Comparison of ENCODE assay signal across 27 cellular contexts in genomic region chr6:14966902-14967711, GRCh38.
A peak's percentile ranks its signal among the peaks of the same experiment; 100 is the strongest.
DNase-seq lines count a peak whose midpoint lies in the region; ATAC-seq, FAIRE-seq and TF ChIP-seq lines count a peak whose summit lies in the region.
"Had no signal": no experiment of that assay in that cellular context is flagged by ENCODE, and none has a peak within 500 bp of the region (broad histone marks: within the 10 kb centered on the region; RNA-seq: fewer than 3 reads in every experiment).

No MANE protein-coding gene starts in this region.

- FAIRE-seq in GM12892 (lab: Jason Lieb, UNC) = no peak

- no peaks in the 10 kb centered on the region for H3K27me3 Mint-ChIP-seq in activated T-cell treated with anti-CD3 and anti-CD28 coated beads, Interleukin-2, amount 50 U/mL, for 4 hours (ENCODE audit: low read depth)
- H3K27me3 Mint-ChIP-seq: activated CD4-positive, alpha-beta T cell treated with anti-CD3 and anti-CD28 coated beads for 36 hours; activated naive CD8-positive, alpha-beta T cell; CD4-positive, alpha-beta T cell had no signal

- DNase-seq in SIG-M5 treated with dmso at 0.1 percent for 504 hours (lab: John Stamatoyannopoulos, UW; ENCODE audit: unreplicated experiment) (peak; percentile 75), SIG-M5 (lab: John Stamatoyannopoulos, UW) (no peak), NOMO-1 treated with dmso at 0.1 percent for 144 hours (lab: John Stamatoyannopoulos, UW; ENCODE audit: unreplicated experiment) (peak; percentile 43), erythroblast (lab: John Stamatoyannopoulos, UW) (peak; percentile 40 to 43), glomerular visceral epithelial cell (ENCODE audit: extremely low spot score) (no peak), GM12892 (ENCODE audit: insufficient read length) (no peak)
- DNase-seq in activated T-cell treated with anti-CD3 and anti-CD28 coated beads, Interleukin-2, amount 50 U/mL, for 4 hours = no peak
- DNase-seq: activated CD4-positive, alpha-beta T cell treated with anti-CD3 and anti-CD28 coated beads for 36 hours; activated effector memory CD4-positive, alpha-beta T cell treated with Interleukin-2 at 50 U/mL for 16 hours; activated T-cell treated with anti-CD3 and anti-CD28 coated beads for 4 hours; anterior cingulate cortex; CD4-positive, alpha-beta T cell; colonic mucosa; DMS 273 treated with DMSO at 0.1 percent for 48 hours; foreskin melanocyte; Kasumi-1; left cardiac atrium; mesenchymal stem cell; NCI-H1105; NCI-H1930; NCI-H524; stimulated activated CD4-positive, alpha-beta T cell treated with anti-CD3 and anti-CD28 coated beads, Interleukin-4, amount 100 ng/mL, for 24 hours had no signal

- peaks cover 5% of the 10 kb centered on the region for H3K9me3 Mint-ChIP-seq in activated T-cell treated with anti-CD3 and anti-CD28 coated beads, Interleukin-2, amount 50 U/mL, for 4 hours
- H3K9me3 Mint-ChIP-seq: CD4-positive, alpha-beta T cell; stimulated activated effector memory CD8-positive, alpha-beta T cell treated with anti-CD3 and anti-CD28 coated beads, Interleukin-12 subunit alpha, Interleukin-12 subunit beta, amount 100 ng/mL, for 72 hours had no signal

- TF ChIP-seq POLR2A in erythroblast (IDR thresholded peaks at IDR 0.05; ENCODE audit: low read length) = no peak
- TF ChIP-seq POLR2A in GM12892 (IDR thresholded peaks at IDR 0.05; ENCODE audit: low read depth, low read length) = no peak

- ATAC-seq in GM18520 (IDR thresholded peaks at IDR 0.05; ENCODE audit: unreplicated experiment) = no peak
- no peak for ATAC-seq in activated T-cell treated with anti-CD3 and anti-CD28 coated beads, Interleukin-2, amount 50 U/mL, for 4 hours
- ATAC-seq: activated CD4-positive, alpha-beta T cell treated with anti-CD3 and anti-CD28 coated beads for 36 hours; HCT116; left cardiac atrium; stimulated activated effector memory CD8-positive, alpha-beta T cell treated with anti-CD3 and anti-CD28 coated beads, Interleukin-12 subunit alpha, Interleukin-12 subunit beta, amount 100 ng/mL, for 72 hours had no signal

- H3K4me3 Mint-ChIP-seq in activated T-cell treated with anti-CD3 and anti-CD28 coated beads, Interleukin-2, amount 50 U/mL, for 4 hours = no peak overlapping the region
- H3K4me3 Mint-ChIP-seq: activated CD4-positive, alpha-beta T cell treated with anti-CD3 and anti-CD28 coated beads for 36 hours; activated naive CD8-positive, alpha-beta T cell; CD4-positive, alpha-beta T cell; stimulated activated effector memory CD8-positive, alpha-beta T cell treated with anti-CD3 and anti-CD28 coated beads, Interleukin-12 subunit alpha, Interleukin-12 subunit beta, amount 100 ng/mL, for 72 hours; T-helper 1 cell treated with Interleukin-12 subunit alpha and Interleukin-12 subunit beta and Interleukin-4 antibody, amounts not matched to agents 30 μg/mL and 1 μg/mL, for 36 hours had no signal

- no peaks in the 10 kb centered on the region for H3K4me1 Mint-ChIP-seq in activated T-cell treated with anti-CD3 and anti-CD28 coated beads, Interleukin-2, amount 50 U/mL, for 4 hours (ENCODE audit: low read depth)
- H3K4me1 Mint-ChIP-seq: activated CD4-positive, alpha-beta T cell treated with anti-CD3 and anti-CD28 coated beads for 36 hours; stimulated activated effector memory CD8-positive, alpha-beta T cell treated with anti-CD3 and anti-CD28 coated beads, Interleukin-12 subunit alpha, Interleukin-12 subunit beta, amount 100 ng/mL, for 72 hours had no signal

- no peaks in the 10 kb centered on the region for H3K36me3 Mint-ChIP-seq in activated T-cell treated with anti-CD3 and anti-CD28 coated beads, Interleukin-2, amount 50 U/mL, for 4 hours (ENCODE audit: insufficient read depth)
- H3K36me3 Mint-ChIP-seq: activated naive CD8-positive, alpha-beta T cell; stimulated activated effector memory CD8-positive, alpha-beta T cell treated with anti-CD3 and anti-CD28 coated beads, Interleukin-12 subunit alpha, Interleukin-12 subunit beta, amount 100 ng/mL, for 72 hours had no signal

Comparison
In these comparisons a context has a peak if more than half of its experiments do, and no peak if none do; other contexts are left out.
1. DNase-seq: peak in SIG-M5 treated with dmso at 0.1 percent for 504 hours (single experiment), NOMO-1 treated with dmso at 0.1 percent for 144 hours (single experiment) and erythroblast (2 of 2); none in SIG-M5 (single experiment), glomerular visceral epithelial cell (single experiment), activated T-cell treated with anti-CD3 and anti-CD28 coated beads, Interleukin-2, amount 50 U/mL, for 4 hours (single experiment) and GM12892 (single experiment).